In genomic region chr10:68647928-68648327, GRCh38 we compare ENCODE assay signal across 13 cellular contexts.
DNase-seq lines count a peak whose midpoint lies in the region; ATAC-seq and TF ChIP-seq lines count a peak whose summit lies in the region.
"Had no signal": no experiment of that assay in that cellular context is flagged by ENCODE, and none has a peak within 500 bp of the region (broad histone marks: within the 10 kb centered on the region; RNA-seq: fewer than 3 reads in every experiment).

No MANE protein-coding gene starts in this region.

- CTCF ChIA-PET in activated CD8-positive, alpha-beta T cell treated with anti-CD3 and anti-CD28 coated beads, Interleukin-2, amount 10 ng/mL, durations not matched to agents 7 days and 5 days (lab: Charles Lee): interaction anchor here (1.2 to 1.7 kb wide), 2 partner anchors 33 to 97 kb away, joined by 3 to 5 read pairs; no protein-coding TSS in a partner anchor

- H3K4me1 ChIP-seq in breast epithelium: no peaks in the 10 kb centered on the region
- H3K4me1 ChIP-seq in vagina: no peaks in the 10 kb centered on the region

- no peaks in the 10 kb centered on the region for H3K4me1 Mint-ChIP-seq in endothelial cell (ENCODE audit: unreplicated experiment)
- no peaks in the 10 kb centered on the region for H3K4me1 Mint-ChIP-seq in activated CD8-positive, alpha-beta T cell treated with anti-CD3 and anti-CD28 coated beads, Interleukin-2, amount 10 ng/mL, durations not matched to agents 7 days and 5 days (ENCODE audit: low read depth)

- H3K27ac Mint-ChIP-seq in endothelial cell (ENCODE audit: unreplicated experiment): no peak overlapping the region
- no peak overlapping the region for H3K27ac Mint-ChIP-seq in activated CD8-positive, alpha-beta T cell treated with anti-CD3 and anti-CD28 coated beads, Interleukin-2, amount 10 ng/mL, durations not matched to agents 7 days and 5 days

- TF ChIP-seq CTCF in breast epithelium (IDR thresholded peaks at IDR 0.05): no peak
- TF ChIP-seq CTCF in kidney epithelial cell (IDR thresholded peaks at IDR 0.05; ENCODE audit: insufficient read depth, low read length, poor library complexity, severe bottlenecking): no peak
- no peak for TF ChIP-seq CTCF in vagina (IDR thresholded peaks at IDR 0.05)
- TF ChIP-seq CTCF in endothelial cell (IDR thresholded peaks at IDR 0.05; ENCODE audit: unreplicated experiment): no peak

- no peak overlapping the region for H3K4me3 Mint-ChIP-seq in endothelial cell (ENCODE audit: unreplicated experiment)
- H3K4me3 Mint-ChIP-seq in activated CD8-positive, alpha-beta T cell treated with anti-CD3 and anti-CD28 coated beads, Interleukin-2, amount 10 ng/mL, durations not matched to agents 7 days and 5 days: no peak overlapping the region

- peaks cover 21% of the 10 kb centered on the region for H3K36me3 Mint-ChIP-seq in endothelial cell (ENCODE audit: low read depth, unreplicated experiment)
- peaks cover 9% of the 10 kb centered on the region for H3K36me3 Mint-ChIP-seq in activated CD8-positive, alpha-beta T cell treated with anti-CD3 and anti-CD28 coated beads, Interleukin-2, amount 10 ng/mL, durations not matched to agents 7 days and 5 days (ENCODE audit: low read depth)

- H3K36me3 ChIP-seq in breast epithelium (no peaks in the 10 kb centered on the region), kidney epithelial cell (ENCODE audit: control insufficient read depth, insufficient read depth, low read length) (no peaks in the 10 kb centered on the region), vagina (peaks cover 0 to 6% of the 10 kb centered on the region in 2 donors)
- H3K36me3 ChIP-seq: thoracic aorta had no signal

- intact Hi-C loops in breast epithelium (cut with DNase I; ENCODE audit: low total_unique reads) (no loop called here), vagina (cut with DNase I) (no loop called here)

- POLR2A ChIA-PET in activated CD8-positive, alpha-beta T cell treated with anti-CD3 and anti-CD28 coated beads, Interleukin-2, amount 10 ng/mL, durations not matched to agents 7 days and 5 days (lab: Charles Lee): no interaction called here

- peak overlapping the region; percentile 9 to 60 for H3K27ac ChIP-seq in breast epithelium
- peak overlapping the region; percentile 68 for H3K27ac ChIP-seq in vagina
- H3K27ac ChIP-seq: 22Rv1, thoracic aorta, VCaP had no signal

- no peak for TF ChIP-seq POLR2A in breast epithelium (IDR thresholded peaks at IDR 0.05)
- TF ChIP-seq POLR2A in vagina (IDR thresholded peaks at IDR 0.05): no peak

- ATAC-seq in activated CD8-positive, alpha-beta T cell treated with anti-CD3 and anti-CD28 coated beads, Interleukin-2, amount 10 ng/mL, durations not matched to agents 7 days and 5 days: no peak
- ATAC-seq in HG02610 (IDR thresholded peaks at IDR 0.05; ENCODE audit: unreplicated experiment): no peak

- H3K27me3 Mint-ChIP-seq in endothelial cell (ENCODE audit: unreplicated experiment): peaks cover 2% of the 10 kb centered on the region
- no peaks in the 10 kb centered on the region for H3K27me3 Mint-ChIP-seq in activated CD8-positive, alpha-beta T cell treated with anti-CD3 and anti-CD28 coated beads, Interleukin-2, amount 10 ng/mL, durations not matched to agents 7 days and 5 days (ENCODE audit: low read depth)

- H3K9me3 ChIP-seq in breast epithelium: no peaks in the 10 kb centered on the region
- no peaks in the 10 kb centered on the region for H3K9me3 ChIP-seq in vagina
- H3K9me3 ChIP-seq: thoracic aorta had no signal

- H3K4me3 ChIP-seq in breast epithelium (no peak overlapping the region), kidney epithelial cell (ENCODE audit: low read depth, low read length) (no peak overlapping the region), vagina (no peak overlapping the region)
- H3K4me3 ChIP-seq: thoracic aorta had no signal

- H3K9me3 Mint-ChIP-seq in endothelial cell (ENCODE audit: unreplicated experiment): no peaks in the 10 kb centered on the region
- H3K9me3 Mint-ChIP-seq in activated CD8-positive, alpha-beta T cell treated with anti-CD3 and anti-CD28 coated beads, Interleukin-2, amount 10 ng/mL, durations not matched to agents 7 days and 5 days (ENCODE audit: insufficient read depth): no peaks in the 10 kb centered on the region

- H3K27me3 ChIP-seq in breast epithelium (no peaks in the 10 kb centered on the region), kidney epithelial cell (ENCODE audit: control insufficient read depth, insufficient read depth, low read length) (no peaks in the 10 kb centered on the region), vagina (no peaks in the 10 kb centered on the region)

- DNase-seq in DMS53 (lab: John Stamatoyannopoulos, UW): peak; percentile 26
- DNase-seq in DMS53 treated with DMSO at 0.1 percent for 48 hours (lab: John Stamatoyannopoulos, UW; ENCODE audit: unreplicated experiment): no peak
- DNase-seq in breast epithelium (ENCODE audit: low spot score in 2 of 2): no peak
- DNase-seq in kidney epithelial cell (ENCODE audit: low read depth): peak; percentile 77
- DNase-seq in vagina (ENCODE audit: extremely low spot score in 2 of 2): no peak
- no peak for DNase-seq in endothelial cell (ENCODE audit: low spot score)
- DNase-seq in activated CD8-positive, alpha-beta T cell treated with anti-CD3 and anti-CD28 coated beads, Interleukin-2, amount 10 ng/mL, durations not matched to agents 7 days and 5 days: no peak
- DNase-seq: activated effector memory CD4-positive, alpha-beta T cell treated with Interleukin-2 at 50 U/mL for 16 hours; NK-92 treated with Interleukin-12 subunit alpha and Interleukin-12 subunit beta, amount 100 ng/mL, for 24 hours had no signal

Comparison
In these comparisons a context has a peak if more than half of its experiments do, and no peak if none do; other contexts are left out.
1. DNase-seq: peak in DMS53 (single experiment) and kidney epithelial cell (single experiment); none in DMS53 treated with DMSO at 0.1 percent for 48 hours (single experiment), breast epithelium (0 of 2), vagina (0 of 2), endothelial cell (single experiment) and activated CD8-positive, alpha-beta T cell treated with anti-CD3 and anti-CD28 coated beads, Interleukin-2, amount 10 ng/mL, durations not matched to agents 7 days and 5 days (single experiment).